In genomic region chr2:1972428-1972827, GRCh38 we compare ENCODE assay signal across 9 cellular contexts.
A peak's percentile ranks its signal among the peaks of the same experiment; 100 is the strongest.
DNase-seq lines count a peak whose midpoint lies in the region; ATAC-seq and TF ChIP-seq lines count a peak whose summit lies in the region.
"Had no signal": no experiment of that assay in that cellular context is flagged by ENCODE, and none has a peak within 500 bp of the region (broad histone marks: within the 10 kb centered on the region; RNA-seq: fewer than 3 reads in every experiment).

No MANE protein-coding gene starts in this region.

- intact Hi-C loops in A673 (cut with micrococcal nuclease; ENCODE audit: unreplicated experiment): loop anchor here (1.0 to 5.0 kb wide), 2 partner anchors 39 to 120 kb away; no protein-coding TSS in a partner anchor
- intact Hi-C loops in right cardiac atrium (cut with DNase I): no loop called here

- CTCF ChIA-PET in A673 (lab: Charles Lee): no interaction called here

- H3K4me3 ChIP-seq in A673 (ENCODE audit: low read depth, low read length, poor library complexity, severe bottlenecking) (no peak overlapping the region), right cardiac atrium (ENCODE audit: low read length) (no peak overlapping the region)
- H3K4me3 ChIP-seq: stomach had no signal

- DNase-seq in A673 (ENCODE audit: low spot score) (peak; percentile 98), NCI-H1436 treated with DMSO at 0.1 percent for 48 hours (lab: John Stamatoyannopoulos, UW) (peak; percentile 89), SHP77 treated with DMSO at 0.1 percent for 48 hours (lab: John Stamatoyannopoulos, UW) (peak; percentile 85), right cardiac atrium (peak in 2 of 3 donors; percentile 53 to 81)
- DNase-seq in activated CD4-positive, alpha-beta T cell treated with anti-CD3 and anti-CD28 coated beads for 4 hours: no peak
- DNase-seq: stomach had no signal

- H3K9me3 ChIP-seq in A673 (ENCODE audit: low read depth, low read length, poor library complexity, severe bottlenecking) (no peaks in the 10 kb centered on the region), right cardiac atrium (ENCODE audit: control insufficient read depth, low read length) (no peaks in the 10 kb centered on the region)
- H3K9me3 ChIP-seq: stomach had no signal

- peak overlapping the region; percentile 35 for H3K27ac ChIP-seq in A673 (ENCODE audit: low read depth, low read length, poor library complexity, severe bottlenecking)
- H3K27ac ChIP-seq in right cardiac atrium (ENCODE audit: low read length): no peak overlapping the region
- H3K27ac ChIP-seq: stomach had no signal

- ATAC-seq in right cardiac atrium (peak in 1 of 2 donors; percentile 19), HG03159 (IDR thresholded peaks at IDR 0.05; ENCODE audit: unreplicated experiment) (no peak), GM18502 (IDR thresholded peaks at IDR 0.05; ENCODE audit: poor library complexity, unreplicated experiment) (no peak), HG02588 (IDR thresholded peaks at IDR 0.05; ENCODE audit: unreplicated experiment) (no peak)

- H3K4me1 ChIP-seq in A673 (ENCODE audit: insufficient read depth, low read length, poor library complexity, severe bottlenecking): peaks cover 41% of the 10 kb centered on the region
- H3K4me1 ChIP-seq in right cardiac atrium (ENCODE audit: control insufficient read depth, insufficient read depth, low read length): peaks cover 7% of the 10 kb centered on the region
- H3K4me1 ChIP-seq: stomach had no signal

- no peaks in the 10 kb centered on the region for H3K27me3 ChIP-seq in A673 (replicated peaks; ENCODE audit: insufficient read depth, low read depth, low read length, poor library complexity)
- H3K27me3 ChIP-seq in right cardiac atrium (ENCODE audit: control insufficient read depth, insufficient read depth): no peaks in the 10 kb centered on the region

- TF ChIP-seq CTCF in A673 (conservative IDR thresholded peaks at IDR 0.05; ENCODE audit: low read depth, low read length): no peak

- no TSS peak for BruUV-seq in A673 (replicated peaks; lab: Mats Ljungman, UMichigan)

- 53% methylated on average over 5 of the region's 5 CpGs for WGBS in right cardiac atrium

- POLR2A ChIA-PET in A673 (lab: Charles Lee; ENCODE audit: low non-redundant PET): no interaction called here

- H3K36me3 ChIP-seq in A673 (ENCODE audit: insufficient read depth, low read length, poor library complexity, severe bottlenecking): no peaks in the 10 kb centered on the region
- H3K36me3 ChIP-seq: stomach had no signal

Comparison
In these comparisons a context has a peak if more than half of its experiments do, and no peak if none do; other contexts are left out.
1. DNase-seq: peak in A673 (single experiment), NCI-H1436 treated with DMSO at 0.1 percent for 48 hours (single experiment), SHP77 treated with DMSO at 0.1 percent for 48 hours (single experiment) and right cardiac atrium (2 of 3); none in activated CD4-positive, alpha-beta T cell treated with anti-CD3 and anti-CD28 coated beads for 4 hours (0 of 2).